Comparison of ENCODE assay signal across 14 cellular contexts in the genomic region with DNA sequence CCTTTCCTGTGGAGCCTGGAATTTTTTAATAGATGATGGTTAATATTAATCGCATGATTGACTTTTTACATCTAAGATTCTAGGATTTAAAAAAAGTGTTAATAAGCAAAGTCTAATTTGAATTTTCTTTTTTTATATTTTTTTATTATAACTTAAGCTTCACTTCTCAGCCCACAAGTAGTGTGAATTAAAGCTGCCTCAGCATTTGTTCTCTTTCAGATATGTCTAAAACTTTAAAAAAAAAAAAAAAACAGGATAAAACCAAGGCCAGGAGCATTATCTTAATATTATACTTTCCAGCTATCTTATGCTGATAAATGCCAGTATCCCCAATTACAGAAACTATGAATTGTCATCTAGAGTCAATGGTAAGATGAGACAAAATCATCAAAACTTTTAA.
DNase-seq lines count a peak whose midpoint lies in the region; ATAC-seq and TF ChIP-seq lines count a peak whose summit lies in the region.
"Had no signal": no experiment of that assay in that cellular context is flagged by ENCODE, and none has a peak within 500 bp of the region (broad histone marks: within the 10 kb centered on the region; RNA-seq: fewer than 3 reads in every experiment).

No MANE protein-coding gene starts in this region.

- H2BK20ac ChIP-seq in IMR-90 (ENCODE audit: low read depth, low read length), result no peak overlapping the region

- H3K27me3 ChIP-seq in HCT116 (ENCODE audit: insufficient read depth, low read length), result 0 out of 2 replicates have a peak, but pooled peaks cover 1% of the 10 kb centered on the region
- no peaks in the 10 kb centered on the region for H3K27me3 ChIP-seq in IMR-90 (ENCODE audit: control insufficient read depth, insufficient read depth, low read length)
- no peaks in the 10 kb centered on the region for H3K27me3 ChIP-seq in OCI-LY3 (ENCODE audit: low read depth, low read length)

- H2AFZ ChIP-seq in HCT116 (ENCODE audit: low read depth, low read length, poor library complexity, severe bottlenecking) (peak overlapping the region; percentile 80), IMR-90 (replicated peaks; ENCODE audit: low read length, poor library complexity) (no peak overlapping the region), OCI-LY3 (ENCODE audit: low read depth, low read length) (peak overlapping the region; percentile 94)
- H2AFZ ChIP-seq: GM23248 had no signal

- WGBS in IMR-90 (ENCODE audit: extremely low coverage in 2 of 2, insufficient read length in 1 of 2), 2 experiments, result no CpG with 5 or more reads among the region's 1 CpG

- H3K4ac ChIP-seq in IMR-90 (ENCODE audit: low read depth, low read length), result no peak overlapping the region

- TF ChIP-seq CTCF in HCT116 (IDR thresholded peaks at IDR 0.05 in 2 of 3, conservative IDR thresholded peaks at IDR 0.05 in 1 of 3; ENCODE audit: borderline replicate concordance in 1 of 3, insufficient read depth in 1 of 3, low read depth in 2 of 3, low read length in 2 of 3), result no peak
- no peak for TF ChIP-seq CTCF in IMR-90 (conservative IDR thresholded peaks at IDR 0.05; ENCODE audit: low read depth, low read length)
- TF ChIP-seq CTCF in OCI-LY3 (IDR thresholded peaks at IDR 0.05; ENCODE audit: low read depth, low read length), result no peak

- no peak overlapping the region for H4K91ac ChIP-seq in IMR-90 (ENCODE audit: insufficient read depth, low read depth, low read length)

- no peak overlapping the region for H3K27ac ChIP-seq in HCT116 (ENCODE audit: low read depth, low read length)
- H3K27ac ChIP-seq in IMR-90 (ENCODE audit: insufficient read depth, low read length), result no peak overlapping the region
- H3K27ac ChIP-seq in OCI-LY3 (ENCODE audit: low read length), result no peak overlapping the region
- H3K27ac ChIP-seq: GM23248 had no signal

- no peak overlapping the region for H3K14ac ChIP-seq in IMR-90 (replicated peaks; ENCODE audit: low read depth, low read length)

- no peaks in the 10 kb centered on the region for H3K79me2 ChIP-seq in HCT116 (ENCODE audit: insufficient read depth, low read length)
- H3K79me2 ChIP-seq in OCI-LY3 (ENCODE audit: low read length), result no peaks in the 10 kb centered on the region

- no peak overlapping the region for H3K23ac ChIP-seq in IMR-90 (ENCODE audit: low read depth, low read length)

- no peak overlapping the region for H2BK15ac ChIP-seq in IMR-90 (ENCODE audit: low read depth, low read length)

- no peak overlapping the region for H3K18ac ChIP-seq in IMR-90 (ENCODE audit: low read depth, low read length)

- 0 out of 2 replicates have a peak overlapping the region, but pooled peaks have one; percentile 4 for H2AK5ac ChIP-seq in IMR-90 (ENCODE audit: low read depth, low read length)

- intact Hi-C loops in HCT116 (cut with micrococcal nuclease), result no loop called here
- intact Hi-C loops in IMR-90 (cut with micrococcal nuclease), result no loop called here

- DNase-seq in HCT116 (ENCODE audit: low read depth, low spot score) (no peak), IMR-90 (no peak), MV-4-11 (lab: John Stamatoyannopoulos, UW) (no peak), NCI-H2196 treated with DMSO at 0.1 percent for 48 hours (lab: John Stamatoyannopoulos, UW; ENCODE audit: unreplicated experiment) (no peak), T1000 (lab: John Stamatoyannopoulos, UW) (no peak)
- DNase-seq: C1 segment of cervical spinal cord; Calu3; CD4-positive, alpha-beta memory T cell; COR-L47; DMS53; DMS79 treated with DMSO at 0.1 percent for 48 hours; GM23248; HCEC 1CT had no signal

- CTCF ChIA-PET in HCT116 (lab: Charles Lee) (no interaction called here), IMR-90 (lab: Yijun Ruan, JAX) (no interaction called here)

- RAD21 ChIA-PET in HCT116 (lab: Charles Lee; ENCODE audit: low non-redundant PET in 1 of 2, low total read pairs in 2 of 2, uncharacterized antibody in 2 of 2, unreplicated experiment in 2 of 2), result no interaction called here

- no peaks in the 10 kb centered on the region for H3K36me3 ChIP-seq in HCT116 (ENCODE audit: control insufficient read depth in 1 of 2, insufficient read depth in 2 of 2, low read length in 2 of 2)
- H3K36me3 ChIP-seq in IMR-90 (ENCODE audit: control insufficient read depth, insufficient read depth, low read length), result no peaks in the 10 kb centered on the region
- no peaks in the 10 kb centered on the region for H3K36me3 ChIP-seq in OCI-LY3 (replicated peaks; ENCODE audit: low read depth, low read length)

- no peak overlapping the region for H2BK120ac ChIP-seq in IMR-90 (ENCODE audit: low read depth, low read length)

- TF ChIP-seq RAD21 in HCT116 (IDR thresholded peaks at IDR 0.05; ENCODE audit: low read depth) (no peak), IMR-90 (IDR thresholded peaks at IDR 0.05; ENCODE audit: low read length) (no peak)

- no peak for ATAC-seq in HCT116
- no peak for ATAC-seq in IMR-90 (ENCODE audit: low read depth)

- peaks cover 0 to 10% of the 10 kb centered on the region in 2 experiments; a peak in 2 of 4 replicates for H3K4me1 ChIP-seq in HCT116 (ENCODE audit: control insufficient read depth in 1 of 2, insufficient read depth in 2 of 2, low read length in 2 of 2)
- H3K4me1 ChIP-seq in IMR-90 (ENCODE audit: control insufficient read depth, insufficient read depth, low read length), result peaks cover 9% of the 10 kb centered on the region
- H3K4me1 ChIP-seq in OCI-LY3 (ENCODE audit: low read length), result peaks cover 31% of the 10 kb centered on the region

- H3K9me3 ChIP-seq in HCT116 (ENCODE audit: control insufficient read depth in 1 of 2, insufficient read depth in 1 of 2, low read depth in 1 of 2, low read length in 2 of 2) (no peaks in the 10 kb centered on the region), IMR-90 (ENCODE audit: control insufficient read depth, insufficient read depth, low read length) (no peaks in the 10 kb centered on the region), OCI-LY3 (ENCODE audit: insufficient read depth, low read length) (no peaks in the 10 kb centered on the region)

- no peaks in the 10 kb centered on the region for H3K79me1 ChIP-seq in IMR-90 (ENCODE audit: low read depth in 1 of 2, low read length in 2 of 2)

- dilution Hi-C loops in IMR-90 (cut with HindIII; ENCODE audit: low sequenced_read_pairs, unreplicated experiment), result no loop called here

- no peak overlapping the region for H3K56ac ChIP-seq in IMR-90 (ENCODE audit: extremely low read depth, insufficient read depth, low read length)

- H3K4me2 ChIP-seq in HCT116 (ENCODE audit: low read length) (peak overlapping the region; percentile 64), IMR-90 (ENCODE audit: low read depth, low read length) (no peak overlapping the region), OCI-LY3 (ENCODE audit: low read length) (peak overlapping the region; percentile 90)

- H2AK9ac ChIP-seq in IMR-90 (replicated peaks; ENCODE audit: low read depth, low read length, poor library complexity), result no peak overlapping the region

- no peak overlapping the region for H4K5ac ChIP-seq in IMR-90 (ENCODE audit: low read depth, low read length)

- TF ChIP-seq POLR2A in HCT116 (IDR thresholded peaks at IDR 0.05; ENCODE audit: borderline replicate concordance, extremely low read depth, insufficient read depth, insufficient read length) (no peak), IMR-90 (IDR thresholded peaks at IDR 0.05; ENCODE audit: low read depth, low read length) (no peak)

- H2BK5ac ChIP-seq in IMR-90 (ENCODE audit: low read depth, low read length, poor library complexity, severe bottlenecking), result no peak overlapping the region

- BruUV-seq in HCT116 (replicated peaks; lab: Mats Ljungman, UMichigan) (no TSS peak), IMR-90 (replicated peaks; lab: Mats Ljungman, UMichigan) (no TSS peak)

- H3K4me3 ChIP-seq in HCT116 (replicated peaks in 1 of 2; ENCODE audit: low read depth in 1 of 2, low read length in 2 of 2), result no peak overlapping the region
- H3K4me3 ChIP-seq in IMR-90 (ENCODE audit: insufficient read depth, low read depth, low read length), result no peak overlapping the region
- H3K4me3 ChIP-seq in OCI-LY3 (ENCODE audit: low read length), result peak overlapping the region; percentile 74
- H3K4me3 ChIP-seq: GM23248 had no signal

- H4K8ac ChIP-seq in IMR-90 (ENCODE audit: low read depth in 2 of 2, low read length in 2 of 2), result no peak overlapping the region

- in situ Hi-C loops in IMR-90 (cut with MboI; ENCODE audit: low sequenced_read_pairs), result no loop called here

- H4K20me1 ChIP-seq in HCT116 (ENCODE audit: insufficient read depth) (no peaks in the 10 kb centered on the region), IMR-90 (ENCODE audit: insufficient read depth, low read length) (no peaks in the 10 kb centered on the region), OCI-LY3 (ENCODE audit: insufficient read depth, low read length) (no peaks in the 10 kb centered on the region)

- H3K9ac ChIP-seq in HCT116 (ENCODE audit: low read length) (no peak overlapping the region), IMR-90 (ENCODE audit: low read depth, low read length) (no peak overlapping the region), OCI-LY3 (ENCODE audit: low read length) (peak overlapping the region; percentile 65; the same call in 1 of the 2 replicates)
- H3K9ac ChIP-seq: GM23248 had no signal

- no peaks in the 10 kb centered on the region; the same call in 1 of the 2 replicates for H3K9me2 ChIP-seq in HCT116 (ENCODE audit: insufficient read depth)

- H3K9me1 ChIP-seq in IMR-90 (ENCODE audit: insufficient read depth, low read length), result peaks cover 6% of the 10 kb centered on the region

- POLR2A ChIA-PET in HCT116 (lab: Charles Lee) (interaction anchor here (1.2 kb wide), 1 partner anchor 11 kb away, joined by 3 read pairs; no protein-coding TSS in a partner anchor), IMR-90 (lab: Charles Lee; ENCODE audit: unreplicated experiment) (no interaction called here)

TF ChIP-seq in IMR-90, 13 proteins besides CTCF, POLR2A, EP300 and RAD21:
- TF ChIP-seq MAFK (IDR thresholded peaks at IDR 0.05; ENCODE audit: low read depth, low read length), result peak; percentile 46; the same call in 1 of the 2 replicates
- TF ChIP-seq RFX5 (IDR thresholded peaks at IDR 0.05; ENCODE audit: low read depth, low read length), result no peak
